ENCODE assay signal across 23 cellular contexts in the genomic region with DNA sequence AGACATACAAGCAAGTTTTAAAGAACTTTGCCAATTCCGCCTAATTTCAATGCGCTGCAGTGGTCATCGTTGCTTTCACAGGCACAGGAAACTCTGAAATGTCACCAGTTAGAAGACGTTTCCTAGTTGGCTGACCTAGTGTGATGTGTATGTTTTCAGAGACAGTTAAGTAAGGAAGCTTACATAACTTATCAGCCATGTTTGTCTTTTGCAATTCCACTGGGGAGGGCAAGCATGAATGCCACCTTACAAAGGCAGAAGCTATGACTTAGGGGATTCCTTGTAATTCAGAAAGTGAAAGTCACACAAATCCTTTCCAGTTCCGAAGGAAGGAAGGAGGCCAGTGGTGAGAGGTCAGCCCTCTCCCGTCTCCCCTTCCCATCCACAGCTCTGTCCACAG. TPM values are rescaled to one million over a fixed set of nuclear protein-coding genes. Genes with fewer than 3 reads are reported as not detected.
"Had no signal": no experiment of that assay in that cellular context is flagged by ENCODE, and none has a peak within 500 bp of the region (broad histone marks: within the 10 kb centered on the region; RNA-seq: fewer than 3 reads in every experiment).

No MANE protein-coding gene starts in this region.

- H3K27ac Mint-ChIP-seq: activated CD4-positive, alpha-beta memory T cell treated with anti-CD3 and anti-CD28 coated beads for 36 hours; activated CD4-positive, alpha-beta T cell treated with anti-CD3 and anti-CD28 coated beads for 36 hours; activated CD8-positive, alpha-beta memory T cell treated with anti-CD3 and anti-CD28 coated beads, Interleukin-2, amount 10 ng/mL, durations not matched to agents 7 days and 5 days; activated naive CD4-positive, alpha-beta T cell treated with anti-CD3 and anti-CD28 coated beads for 36 hours; activated naive CD8-positive, alpha-beta T cell treated with anti-CD3 and anti-CD28 coated beads, Interleukin-2, amount 50 U/mL, for 24 hours; activated T-helper 2 cell treated with anti-CD3 and anti-CD28 coated beads, Interferon-gamma antibody, Interleukin-2, Interleukin-4, amounts not matched to agents 10 μg/mL and 5 μg/mL and 100 μg/mL, durations not matched to agents 14 hours and 24 hours and 36 hours; effector memory CD8-positive, alpha-beta T cell had no signal

- H3K4me1 ChIP-seq: sigmoid colon, spleen, stomach had no signal

- H3K27ac ChIP-seq: sigmoid colon, stomach, thoracic aorta, WERI-Rb-1 had no signal

- H3K36me3 Mint-ChIP-seq: activated CD4-positive, alpha-beta memory T cell treated with anti-CD3 and anti-CD28 coated beads for 36 hours; activated CD8-positive, alpha-beta memory T cell treated with anti-CD3 and anti-CD28 coated beads, Interleukin-2, amount 10 ng/mL, durations not matched to agents 7 days and 5 days had no signal

- H3K4me3 Mint-ChIP-seq: activated CD4-positive, alpha-beta memory T cell treated with anti-CD3 and anti-CD28 coated beads for 36 hours; activated CD4-positive, alpha-beta T cell treated with anti-CD3 and anti-CD28 coated beads for 36 hours; activated CD8-positive, alpha-beta memory T cell treated with anti-CD3 and anti-CD28 coated beads, Interleukin-2, amount 10 ng/mL, durations not matched to agents 7 days and 5 days; activated naive CD4-positive, alpha-beta T cell treated with anti-CD3 and anti-CD28 coated beads for 36 hours; activated naive CD8-positive, alpha-beta T cell treated with anti-CD3 and anti-CD28 coated beads, Interleukin-2, amount 50 U/mL, for 24 hours; effector memory CD8-positive, alpha-beta T cell had no signal

- H3K36me3 ChIP-seq: sigmoid colon, spleen, stomach, thoracic aorta, WERI-Rb-1 had no signal

- H3K27me3 ChIP-seq: sigmoid colon, spleen had no signal

- H3K4me3 ChIP-seq: sigmoid colon, stomach, thoracic aorta had no signal

- H3K9me3 Mint-ChIP-seq: activated CD4-positive, alpha-beta memory T cell treated with anti-CD3 and anti-CD28 coated beads for 36 hours; activated naive CD4-positive, alpha-beta T cell treated with anti-CD3 and anti-CD28 coated beads for 36 hours; activated T-helper 2 cell treated with anti-CD3 and anti-CD28 coated beads, Interferon-gamma antibody, Interleukin-2, Interleukin-4, amounts not matched to agents 10 μg/mL and 5 μg/mL and 100 μg/mL, durations not matched to agents 14 hours and 24 hours and 36 hours; effector memory CD8-positive, alpha-beta T cell had no signal

- H3K27me3 Mint-ChIP-seq: activated CD4-positive, alpha-beta memory T cell treated with anti-CD3 and anti-CD28 coated beads for 36 hours; activated CD8-positive, alpha-beta memory T cell treated with anti-CD3 and anti-CD28 coated beads, Interleukin-2, amount 10 ng/mL, durations not matched to agents 7 days and 5 days had no signal

- H3K4me1 Mint-ChIP-seq: activated CD4-positive, alpha-beta T cell treated with anti-CD3 and anti-CD28 coated beads for 36 hours; activated CD8-positive, alpha-beta memory T cell treated with anti-CD3 and anti-CD28 coated beads, Interleukin-2, amount 10 ng/mL, durations not matched to agents 7 days and 5 days; activated naive CD8-positive, alpha-beta T cell treated with anti-CD3 and anti-CD28 coated beads, Interleukin-2, amount 50 U/mL, for 24 hours had no signal

- H3K9me3 ChIP-seq: sigmoid colon, spleen, stomach, thoracic aorta had no signal

- DNase-seq: activated CD4-positive, alpha-beta memory T cell treated with anti-CD3 and anti-CD28 coated beads for 36 hours; activated CD4-positive, alpha-beta T cell treated with anti-CD3 and anti-CD28 coated beads for 36 hours; activated CD8-positive, alpha-beta memory T cell treated with anti-CD3 and anti-CD28 coated beads, Interleukin-2, amount 10 ng/mL, durations not matched to agents 7 days and 5 days; activated naive CD4-positive, alpha-beta T cell treated with anti-CD3 and anti-CD28 coated beads for 36 hours; activated naive CD8-positive, alpha-beta T cell treated with anti-CD3 and anti-CD28 coated beads, Interleukin-2, amount 50 U/mL, for 24 hours; activated T-cell treated with anti-CD3 and anti-CD28 coated beads, Interleukin-2, amount 50 U/mL, for 1 hour; aorta; cerebellar nuclear complex; dermis blood vessel endothelial cell; effector memory CD8-positive, alpha-beta T cell; foreskin melanocyte; kidney glomerular epithelial cell; left ventricle myocardium superior; mesenchymal stem cell; sigmoid colon; spleen; stomach; WERI-Rb-1 had no signal

RNA-seq across cellular contexts. Expression of a gene that starts 15.0 kb away (rescaled TPM):
- total RNA-seq: activated CD4-positive, alpha-beta memory T cell treated with anti-CD3 and anti-CD28 coated beads for 36 hours; activated CD4-positive, alpha-beta T cell treated with anti-CD3 and anti-CD28 coated beads for 36 hours; activated CD8-positive, alpha-beta memory T cell treated with anti-CD3 and anti-CD28 coated beads, Interleukin-2, amount 10 ng/mL, durations not matched to agents 7 days and 5 days; activated naive CD4-positive, alpha-beta T cell treated with anti-CD3 and anti-CD28 coated beads for 36 hours; activated T-helper 2 cell treated with anti-CD3 and anti-CD28 coated beads, Interferon-gamma antibody, Interleukin-2, Interleukin-4, amounts not matched to agents 10 μg/mL and 5 μg/mL and 100 μg/mL, durations not matched to agents 14 hours and 24 hours and 36 hours; aorta; dermis blood vessel endothelial cell; left ventricle myocardium superior; osteocyte; pulmonary artery endothelial cell; sigmoid colon; spleen; stomach; thoracic aorta; urinary bladder had no signal
